ENCODE assay signal across 1 cellular context in genomic region chr4:173167793-173168395, GRCh38.
A peak's percentile ranks its signal among the peaks of the same experiment; 100 is the strongest.
TF ChIP-seq lines count a peak whose summit lies in the region.

No MANE protein-coding gene starts in this region.

TF ChIP-seq in K562, 482 proteins besides CTCF, POLR2A, EP300 and RAD21 (continued from another document and continues in another):
- no peak for TF ChIP-seq PBX2 (CRISPR knock-in tag; IDR thresholded peaks at IDR 0.05; ENCODE audit: low read depth)
- TF ChIP-seq PBX2 (tag; conservative IDR thresholded peaks at IDR 0.05; ENCODE audit: low read depth): peak; percentile 83
- TF ChIP-seq DMBX1 (CRISPR knock-in tag; IDR thresholded peaks at IDR 0.05; ENCODE audit: borderline replicate concordance): no peak
- no peak for TF ChIP-seq NFRKB (IDR thresholded peaks at IDR 0.05; ENCODE audit: low read depth)
- no peak for TF ChIP-seq CAMTA2 (CRISPR knock-in tag; conservative IDR thresholded peaks at IDR 0.05)
- TF ChIP-seq, protein P1, sequence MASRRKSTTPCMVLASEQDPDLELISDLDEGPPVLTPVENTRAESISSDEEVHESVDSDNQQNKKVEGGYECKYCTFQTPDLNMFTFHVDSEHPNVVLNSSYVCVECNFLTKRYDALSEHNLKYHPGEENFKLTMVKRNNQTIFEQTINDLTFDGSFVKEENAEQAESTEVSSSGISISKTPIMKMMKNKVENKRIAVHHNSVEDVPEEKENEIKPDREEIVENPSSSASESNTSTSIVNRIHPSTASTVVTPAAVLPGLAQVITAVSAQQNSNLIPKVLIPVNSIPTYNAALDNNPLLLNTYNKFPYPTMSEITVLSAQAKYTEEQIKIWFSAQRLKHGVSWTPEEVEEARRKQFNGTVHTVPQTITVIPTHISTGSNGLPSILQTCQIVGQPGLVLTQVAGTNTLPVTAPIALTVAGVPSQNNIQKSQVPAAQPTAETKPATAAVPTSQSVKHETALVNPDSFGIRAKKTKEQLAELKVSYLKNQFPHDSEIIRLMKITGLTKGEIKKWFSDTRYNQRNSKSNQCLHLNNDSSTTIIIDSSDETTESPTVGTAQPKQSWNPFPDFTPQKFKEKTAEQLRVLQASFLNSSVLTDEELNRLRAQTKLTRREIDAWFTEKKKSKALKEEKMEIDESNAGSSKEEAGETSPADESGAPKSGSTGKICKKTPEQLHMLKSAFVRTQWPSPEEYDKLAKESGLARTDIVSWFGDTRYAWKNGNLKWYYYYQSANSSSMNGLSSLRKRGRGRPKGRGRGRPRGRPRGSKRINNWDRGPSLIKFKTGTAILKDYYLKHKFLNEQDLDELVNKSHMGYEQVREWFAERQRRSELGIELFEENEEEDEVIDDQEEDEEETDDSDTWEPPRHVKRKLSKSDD (conservative IDR thresholded peaks at IDR 0.05; ENCODE audit: low read length): no peak
- TF ChIP-seq ETS2 (tag; IDR thresholded peaks at IDR 0.05; ENCODE audit: borderline replicate concordance, poor library complexity, severe bottlenecking): no peak
- TF ChIP-seq, protein P2, sequence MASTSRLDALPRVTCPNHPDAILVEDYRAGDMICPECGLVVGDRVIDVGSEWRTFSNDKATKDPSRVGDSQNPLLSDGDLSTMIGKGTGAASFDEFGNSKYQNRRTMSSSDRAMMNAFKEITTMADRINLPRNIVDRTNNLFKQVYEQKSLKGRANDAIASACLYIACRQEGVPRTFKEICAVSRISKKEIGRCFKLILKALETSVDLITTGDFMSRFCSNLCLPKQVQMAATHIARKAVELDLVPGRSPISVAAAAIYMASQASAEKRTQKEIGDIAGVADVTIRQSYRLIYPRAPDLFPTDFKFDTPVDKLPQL (IDR thresholded peaks at IDR 0.05; ENCODE audit: extremely low read depth, insufficient read length): no peak
- no peak for TF ChIP-seq BRF2 (IDR thresholded peaks at IDR 0.05; ENCODE audit: borderline replicate concordance, insufficient read depth, insufficient read length)
- TF ChIP-seq CEBPG (CRISPR knock-in tag; IDR thresholded peaks at IDR 0.05): no peak
- TF ChIP-seq CEBPG (tag; conservative IDR thresholded peaks at IDR 0.05 in 1 of 2, IDR thresholded peaks at IDR 0.05 in 1 of 2): no peak
- TF ChIP-seq, protein P3, sequence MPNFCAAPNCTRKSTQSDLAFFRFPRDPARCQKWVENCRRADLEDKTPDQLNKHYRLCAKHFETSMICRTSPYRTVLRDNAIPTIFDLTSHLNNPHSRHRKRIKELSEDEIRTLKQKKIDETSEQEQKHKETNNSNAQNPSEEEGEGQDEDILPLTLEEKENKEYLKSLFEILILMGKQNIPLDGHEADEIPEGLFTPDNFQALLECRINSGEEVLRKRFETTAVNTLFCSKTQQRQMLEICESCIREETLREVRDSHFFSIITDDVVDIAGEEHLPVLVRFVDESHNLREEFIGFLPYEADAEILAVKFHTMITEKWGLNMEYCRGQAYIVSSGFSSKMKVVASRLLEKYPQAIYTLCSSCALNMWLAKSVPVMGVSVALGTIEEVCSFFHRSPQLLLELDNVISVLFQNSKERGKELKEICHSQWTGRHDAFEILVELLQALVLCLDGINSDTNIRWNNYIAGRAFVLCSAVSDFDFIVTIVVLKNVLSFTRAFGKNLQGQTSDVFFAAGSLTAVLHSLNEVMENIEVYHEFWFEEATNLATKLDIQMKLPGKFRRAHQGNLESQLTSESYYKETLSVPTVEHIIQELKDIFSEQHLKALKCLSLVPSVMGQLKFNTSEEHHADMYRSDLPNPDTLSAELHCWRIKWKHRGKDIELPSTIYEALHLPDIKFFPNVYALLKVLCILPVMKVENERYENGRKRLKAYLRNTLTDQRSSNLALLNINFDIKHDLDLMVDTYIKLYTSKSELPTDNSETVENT (CRISPR knock-in tag; IDR thresholded peaks at IDR 0.05): no peak
- TF ChIP-seq, protein P4, sequence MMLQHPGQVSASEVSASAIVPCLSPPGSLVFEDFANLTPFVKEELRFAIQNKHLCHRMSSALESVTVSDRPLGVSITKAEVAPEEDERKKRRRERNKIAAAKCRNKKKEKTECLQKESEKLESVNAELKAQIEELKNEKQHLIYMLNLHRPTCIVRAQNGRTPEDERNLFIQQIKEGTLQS (IDR thresholded peaks at IDR 0.05): no peak
- TF ChIP-seq, protein P4 (CRISPR knock-in tag; conservative IDR thresholded peaks at IDR 0.05): no peak
- TF ChIP-seq ID3 (CRISPR knock-in tag; IDR thresholded peaks at IDR 0.05): no peak
- TF ChIP-seq ID3 (tag; IDR thresholded peaks at IDR 0.05): no peak
- TF ChIP-seq TFAM (CRISPR knock-in tag; conservative IDR thresholded peaks at IDR 0.05): no peak
- no peak for TF ChIP-seq SIN3B (IDR thresholded peaks at IDR 0.05; ENCODE audit: low read depth)
- TF ChIP-seq, protein P5, sequence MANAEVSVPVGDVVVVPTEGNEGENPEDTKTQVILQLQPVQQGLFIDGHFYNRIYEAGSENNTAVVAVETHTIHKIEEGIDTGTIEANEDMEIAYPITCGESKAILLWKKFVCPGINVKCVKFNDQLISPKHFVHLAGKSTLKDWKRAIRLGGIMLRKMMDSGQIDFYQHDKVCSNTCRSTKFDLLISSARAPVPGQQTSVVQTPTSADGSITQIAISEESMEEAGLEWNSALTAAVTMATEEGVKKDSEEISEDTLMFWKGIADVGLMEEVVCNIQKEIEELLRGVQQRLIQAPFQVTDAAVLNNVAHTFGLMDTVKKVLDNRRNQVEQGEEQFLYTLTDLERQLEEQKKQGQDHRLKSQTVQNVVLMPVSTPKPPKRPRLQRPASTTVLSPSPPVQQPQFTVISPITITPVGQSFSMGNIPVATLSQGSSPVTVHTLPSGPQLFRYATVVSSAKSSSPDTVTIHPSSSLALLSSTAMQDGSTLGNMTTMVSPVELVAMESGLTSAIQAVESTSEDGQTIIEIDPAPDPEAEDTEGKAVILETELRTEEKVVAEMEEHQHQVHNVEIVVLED (CRISPR knock-in tag; IDR thresholded peaks at IDR 0.05): no peak
- no peak for TF ChIP-seq ZNF584 (CRISPR knock-in tag; IDR thresholded peaks at IDR 0.05; ENCODE audit: low read depth)
- no peak for TF ChIP-seq CHD7 (IDR thresholded peaks at IDR 0.05; ENCODE audit: low read depth, low read length)
- TF ChIP-seq IRF1 (CRISPR knock-in tag; IDR thresholded peaks at IDR 0.05; ENCODE audit: borderline replicate concordance): no peak
- TF ChIP-seq TBL1XR1 (IDR thresholded peaks at IDR 0.05; ENCODE audit: low read length in 2 of 2): no peak
- TF ChIP-seq NEUROD1 (IDR thresholded peaks at IDR 0.05; ENCODE audit: borderline replicate concordance, low read depth, low read length, partially characterized antibody): no peak
- no peak for TF ChIP-seq GABPA (tag; conservative IDR thresholded peaks at IDR 0.05; ENCODE audit: low read depth)
- no peak for TF ChIP-seq ZNF165 (CRISPR knock-in tag; IDR thresholded peaks at IDR 0.05; ENCODE audit: borderline replicate concordance)
- no peak for TF ChIP-seq XRCC3 (IDR thresholded peaks at IDR 0.05)
- no peak for TF ChIP-seq TARDBP (IDR thresholded peaks at IDR 0.05)
- TF ChIP-seq ATF1 (CRISPR knock-in tag; IDR thresholded peaks at IDR 0.05): no peak
- TF ChIP-seq ATF1 (tag; IDR thresholded peaks at IDR 0.05): peak; percentile 39; the same call in 1 of the 2 replicates
